In the genomic region with DNA sequence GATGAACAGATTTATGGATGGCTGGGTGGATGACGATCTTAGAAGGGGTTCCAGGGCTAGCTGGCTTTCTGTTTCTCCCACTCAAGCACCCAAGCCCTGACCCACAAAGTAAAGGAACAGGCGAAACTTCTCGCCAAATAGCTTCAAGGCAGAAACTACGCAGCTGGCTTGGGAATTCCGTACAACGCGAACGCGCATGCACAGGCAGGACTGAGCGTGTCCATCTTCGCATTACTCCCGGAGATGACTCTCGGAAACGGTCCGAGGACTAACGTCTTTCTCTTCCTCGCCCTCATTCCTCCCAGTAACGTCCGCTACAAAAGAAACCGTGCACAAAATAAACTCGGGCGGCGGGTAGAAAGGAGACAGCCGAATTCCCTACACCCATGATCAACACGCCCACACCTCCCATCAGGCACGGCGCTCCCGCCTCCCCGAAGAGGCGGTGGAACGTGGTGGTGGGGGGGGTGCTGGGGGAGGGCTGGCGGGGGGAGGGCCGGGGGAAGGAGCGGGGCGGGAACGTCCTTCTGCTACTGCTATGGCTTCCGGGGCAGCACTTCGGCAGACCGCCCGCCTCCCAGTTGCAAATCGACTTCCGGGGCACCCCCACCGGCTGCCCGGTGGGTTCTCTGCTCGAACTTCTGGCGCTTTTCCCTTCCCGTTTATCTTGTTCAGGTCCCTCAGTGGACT, we compare ENCODE assay signal across 8 cellular contexts. TPM values are rescaled to one million over a fixed set of nuclear protein-coding genes. Genes with fewer than 3 reads are reported as not detected.
A peak's percentile ranks its signal among the peaks of the same experiment; 100 is the strongest.
DNase-seq lines count a peak whose midpoint lies in the region; ATAC-seq and TF ChIP-seq lines count a peak whose summit lies in the region.
"Not testable (repeated sequence)": the region's sequence is repeated elsewhere in the genome, so short reads cannot be mapped to it uniquely, and the experiment has no call there.

No MANE protein-coding gene starts in this region.

- H3K4me1 ChIP-seq in CD4-positive, CD25-positive, alpha-beta regulatory T cell (ENCODE audit: control insufficient read depth, insufficient read depth, low read length, poor library complexity, severe bottlenecking) = peaks cover 18% of the 10 kb centered on the region
- H3K4me1 ChIP-seq in gastroesophageal sphincter = peaks cover 5 to 27% (median 5%) of the 10 kb centered on the region in 3 donors

- WGBS in gastroesophageal sphincter (ENCODE audit: low coverage in 1 of 2), 2 donors = no CpG with 5 or more reads among the region's 47 CpGs

- ATAC-seq in CD4-positive, CD25-positive, alpha-beta regulatory T cell (ENCODE audit: low read depth in 2 of 2) = peak; percentile 57 to 64
- ATAC-seq in GM19023 (IDR thresholded peaks at IDR 0.05; ENCODE audit: unreplicated experiment) (peak; percentile 51), GM21526 (IDR thresholded peaks at IDR 0.05; ENCODE audit: low FRiP score, unreplicated experiment) (peak; percentile 50), HG02870 (IDR thresholded peaks at IDR 0.05; ENCODE audit: unreplicated experiment) (peak; percentile 42), HG03342 (IDR thresholded peaks at IDR 0.05; ENCODE audit: unreplicated experiment) (peak; percentile 38), activated B cell treated with CpG ODN at 0.5 μM for 24 hours (ENCODE audit: low read depth) (peak; percentile 58), gastroesophageal sphincter (peak; percentile 82), omental fat pad (ENCODE audit: low FRiP score) (peak; percentile 78)

- H3K4me1 Mint-ChIP-seq in CD4-positive, CD25-positive, alpha-beta regulatory T cell = peaks cover 5 to 24% (median 15%) of the 10 kb centered on the region in 4 donors
- peaks cover 16% of the 10 kb centered on the region for H3K4me1 Mint-ChIP-seq in activated B cell treated with CpG ODN at 0.5 μM for 24 hours

- not testable (repeated sequence) for H3K9me3 ChIP-seq in CD4-positive, CD25-positive, alpha-beta regulatory T cell (ENCODE audit: control insufficient read depth in 2 of 2, low read length in 2 of 2); gastroesophageal sphincter

- H3K4me3 Mint-ChIP-seq in CD4-positive, CD25-positive, alpha-beta regulatory T cell; activated B cell treated with CpG ODN at 0.5 μM for 24 hours: not testable (repeated sequence)

- H3K27ac ChIP-seq in CD4-positive, CD25-positive, alpha-beta regulatory T cell (ENCODE audit: insufficient read depth, low read length, poor library complexity, severe bottlenecking); gastroesophageal sphincter: not testable (repeated sequence)

- not testable (repeated sequence) for H3K27me3 Mint-ChIP-seq in CD4-positive, CD25-positive, alpha-beta regulatory T cell; activated B cell treated with CpG ODN at 0.5 μM for 24 hours

- not testable (repeated sequence) for TF ChIP-seq EP300 in gastroesophageal sphincter (IDR thresholded peaks at IDR 0.05)

- intact Hi-C loops in activated B cell treated with CpG ODN at 0.5 μM for 24 hours (cut with micrococcal nuclease) = loop anchor here (5.0 kb wide), 1 partner anchor 107 kb away; no protein-coding TSS in a partner anchor

- H3K4me3 ChIP-seq in CD4-positive, CD25-positive, alpha-beta regulatory T cell (ENCODE audit: low read depth, low read length); gastroesophageal sphincter: not testable (repeated sequence)

- not testable (repeated sequence) for H3K27me3 ChIP-seq in CD4-positive, CD25-positive, alpha-beta regulatory T cell (ENCODE audit: control insufficient read depth, insufficient read depth, low read length); gastroesophageal sphincter

- not testable (repeated sequence) for H3K36me3 Mint-ChIP-seq in CD4-positive, CD25-positive, alpha-beta regulatory T cell; activated B cell treated with CpG ODN at 0.5 μM for 24 hours (ENCODE audit: low read depth)

- DNase-seq in CD4-positive, CD25-positive, alpha-beta regulatory T cell; activated B cell treated with CpG ODN at 0.5 μM for 24 hours; omental fat pad (ENCODE audit: low spot score): not testable (repeated sequence)

- not testable (repeated sequence) for TF ChIP-seq POLR2A in gastroesophageal sphincter (IDR thresholded peaks at IDR 0.05)

- H3K36me3 ChIP-seq in CD4-positive, CD25-positive, alpha-beta regulatory T cell (ENCODE audit: control insufficient read depth, insufficient read depth, low read length); gastroesophageal sphincter: not testable (repeated sequence)

- CTCF ChIA-PET in activated B cell treated with CpG ODN at 0.5 μM for 24 hours (lab: Charles Lee) = not testable (repeated sequence)

- H3K9me3 Mint-ChIP-seq in CD4-positive, CD25-positive, alpha-beta regulatory T cell; activated B cell treated with CpG ODN at 0.5 μM for 24 hours: not testable (repeated sequence)

- TF ChIP-seq CTCF in activated B cell treated with CpG ODN at 0.5 μM for 24 hours (IDR thresholded peaks at IDR 0.05); gastroesophageal sphincter (IDR thresholded peaks at IDR 0.05); omental fat pad (IDR thresholded peaks at IDR 0.05): not testable (repeated sequence)

- POLR2A ChIA-PET in activated B cell treated with CpG ODN at 0.5 μM for 24 hours (lab: Charles Lee) = not testable (repeated sequence)

- not testable (repeated sequence) for H3K27ac Mint-ChIP-seq in CD4-positive, CD25-positive, alpha-beta regulatory T cell; activated B cell treated with CpG ODN at 0.5 μM for 24 hours

RNA-seq across cellular contexts. Expression of gene PBDC1, which starts 27.8 kb away (rescaled TPM):
- 17.9 TPM for total RNA-seq in CD4-positive, CD25-positive, alpha-beta regulatory T cell
- polyA plus RNA-seq in CD4-positive, CD25-positive, alpha-beta regulatory T cell = 10 to 100 TPM; 27.4 to 48.1 (median 38.8) TPM
- total RNA-seq in activated B cell treated with CpG ODN at 0.5 μM for 24 hours (33.1 and 34.2 TPM in 2 replicates), gastroesophageal sphincter (10 to 100 TPM; 12.5 to 25.9 (median 15.8) TPM), omental fat pad (10 to 100 TPM; 10.5 to 28.0 (median 18.9) TPM)
